Comparison of ENCODE assay signal across 14 cellular contexts in the genomic region with DNA sequence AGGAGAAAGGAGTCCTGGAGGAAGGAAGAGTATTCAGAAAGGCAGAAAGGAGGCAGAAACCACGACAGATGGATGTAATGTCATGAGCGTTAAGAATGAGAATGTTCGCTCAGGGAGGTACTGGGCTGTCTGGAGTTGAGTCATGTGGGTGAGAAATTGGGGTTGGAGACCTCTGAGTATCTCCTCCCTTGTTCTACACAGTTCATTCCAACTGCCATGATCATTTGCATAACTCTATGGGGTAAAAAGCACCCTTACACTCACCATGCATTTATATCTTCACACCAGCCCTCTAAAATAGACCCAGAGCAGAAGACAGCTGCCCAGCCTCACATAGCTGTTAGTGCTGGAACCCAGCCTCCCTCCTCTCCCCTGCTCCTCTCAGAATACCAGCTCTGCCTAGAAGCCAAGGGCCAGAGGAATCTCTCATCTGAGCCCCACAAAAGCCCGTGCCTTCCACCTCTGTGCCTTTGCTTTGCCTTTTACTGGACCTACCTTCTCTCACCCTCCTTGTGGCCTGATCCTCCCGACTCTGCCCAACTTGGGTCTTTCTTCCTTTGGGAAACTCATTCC.
DNase-seq lines count a peak whose midpoint lies in the region; ATAC-seq, FAIRE-seq and TF ChIP-seq lines count a peak whose summit lies in the region.
"Had no signal": no experiment of that assay in that cellular context is flagged by ENCODE, and none has a peak within 500 bp of the region (broad histone marks: within the 10 kb centered on the region; RNA-seq: fewer than 3 reads in every experiment).

No MANE protein-coding gene starts in this region.

- H3K9me3 Mint-ChIP-seq in immature natural killer cell, result no peaks in the 10 kb centered on the region
- H3K9me3 Mint-ChIP-seq: activated naive CD4-positive, alpha-beta T cell treated with anti-CD3 and anti-CD28 coated beads, Interleukin-2, amount 50 U/mL, for 24 hours; central memory CD8-positive, alpha-beta T cell had no signal

- TF ChIP-seq CTCF in kidney (IDR thresholded peaks at IDR 0.05; ENCODE audit: borderline replicate concordance, extremely low read depth, insufficient read depth) (no peak), GM10266 (IDR thresholded peaks at IDR 0.05; ENCODE audit: control insufficient read depth, insufficient read depth, low read depth, missing control alignments) (no peak), spleen (IDR thresholded peaks at IDR 0.05 in 8 of 11, conservative IDR thresholded peaks at IDR 0.05 in 3 of 11) (no peak)

- H3K27me3 ChIP-seq in spleen (replicated peaks in 1 of 7), result peaks cover 0 to 4% (median 0%) of the 10 kb centered on the region in 7 donors
- H3K27me3 ChIP-seq: right atrium auricular region had no signal

- TF ChIP-seq POLR2A in spleen (IDR thresholded peaks at IDR 0.05), result no peak

- no peak overlapping the region for H3K4me3 ChIP-seq in kidney (ENCODE audit: low read length in 2 of 2)
- H3K4me3 ChIP-seq in spleen, result no peak overlapping the region
- H3K4me3 ChIP-seq: right atrium auricular region, SK-N-MC had no signal

- no peak overlapping the region for H3K27ac Mint-ChIP-seq in immature natural killer cell
- H3K27ac Mint-ChIP-seq: activated naive CD4-positive, alpha-beta T cell treated with anti-CD3 and anti-CD28 coated beads, Interleukin-2, amount 50 U/mL, for 24 hours; B cell had no signal

- H3K36me3 ChIP-seq in kidney (ENCODE audit: control insufficient read depth in 1 of 2, insufficient read depth in 2 of 2, low read length in 2 of 2) (no peaks in the 10 kb centered on the region), spleen (no peaks in the 10 kb centered on the region)
- H3K36me3 ChIP-seq: right atrium auricular region had no signal

- intact Hi-C loops in kidney (cut with DNase I), result loop anchor here (10.0 kb wide), 1 partner anchor 117 kb away; no protein-coding TSS in a partner anchor
- intact Hi-C loops in spleen (cut with DNase I; ENCODE audit: low total_unique reads), result no loop called here

- no peak overlapping the region for H3K9ac ChIP-seq in kidney (ENCODE audit: low read length in 2 of 2)

- 64 to 82% (median 73%) methylated on average over 5 of the region's 5 CpGs for WGBS in spleen, 5 donors

- peak; percentile 84 for ATAC-seq in GM18520 (IDR thresholded peaks at IDR 0.05; ENCODE audit: unreplicated experiment)
- peak; percentile 75 for ATAC-seq in GM19452 (IDR thresholded peaks at IDR 0.05; ENCODE audit: unreplicated experiment)
- peak; percentile 51 for ATAC-seq in HG03045 (IDR thresholded peaks at IDR 0.05; ENCODE audit: unreplicated experiment)
- ATAC-seq in GM21528 (IDR thresholded peaks at IDR 0.05; ENCODE audit: low FRiP score, unreplicated experiment), result no peak

- no peak overlapping the region for H3K4me3 Mint-ChIP-seq in immature natural killer cell
- H3K4me3 Mint-ChIP-seq: activated naive CD4-positive, alpha-beta T cell treated with anti-CD3 and anti-CD28 coated beads, Interleukin-2, amount 50 U/mL, for 24 hours; B cell; central memory CD8-positive, alpha-beta T cell had no signal

- no peak overlapping the region for H3K27ac ChIP-seq in kidney (ENCODE audit: low read depth in 2 of 2, low read length in 2 of 2)
- no peak overlapping the region for H3K27ac ChIP-seq in spleen
- H3K27ac ChIP-seq: right atrium auricular region, SK-N-MC had no signal

- peak; percentile 22 for DNase-seq in kidney
- no peak for DNase-seq in GM10266 (ENCODE audit: extremely low spot score)
- no peak for DNase-seq in spleen
- no peak for DNase-seq in immature natural killer cell
- DNase-seq: DMS53 had no signal

- FAIRE-seq in kidney (lab: Jason Lieb, UNC), result no peak

- H3K9me3 ChIP-seq in kidney (ENCODE audit: control insufficient read depth in 1 of 2, low read length in 2 of 2), result no peaks in the 10 kb centered on the region
- H3K9me3 ChIP-seq in spleen, result no peaks in the 10 kb centered on the region
- H3K9me3 ChIP-seq: right atrium auricular region had no signal

- H3K4me1 ChIP-seq in kidney (ENCODE audit: control insufficient read depth in 1 of 2, insufficient read depth in 1 of 2, low read depth in 1 of 2, low read length in 2 of 2) (peaks cover 10 to 20% of the 10 kb centered on the region in 2 donors), spleen (peaks cover 0 to 7% (median 1%) of the 10 kb centered on the region in 6 donors)
- H3K4me1 ChIP-seq: right atrium auricular region had no signal

- H3K27me3 Mint-ChIP-seq in immature natural killer cell (ENCODE audit: low read depth in 3 of 3), result peaks cover 0 to 2% (median 2%) of the 10 kb centered on the region in 3 donors
- H3K27me3 Mint-ChIP-seq: activated naive CD4-positive, alpha-beta T cell treated with anti-CD3 and anti-CD28 coated beads, Interleukin-2, amount 50 U/mL, for 24 hours had no signal

- no peaks in the 10 kb centered on the region for H3K4me1 Mint-ChIP-seq in immature natural killer cell
- H3K4me1 Mint-ChIP-seq: activated naive CD4-positive, alpha-beta T cell treated with anti-CD3 and anti-CD28 coated beads, Interleukin-2, amount 50 U/mL, for 24 hours; central memory CD8-positive, alpha-beta T cell had no signal

- no peaks in the 10 kb centered on the region for H3K36me3 Mint-ChIP-seq in immature natural killer cell
- H3K36me3 Mint-ChIP-seq: activated naive CD4-positive, alpha-beta T cell treated with anti-CD3 and anti-CD28 coated beads, Interleukin-2, amount 50 U/mL, for 24 hours had no signal
